ENCODE assay signal across 8 cellular contexts in genomic region chr6:7725849-7726415, GRCh38. TPM values are rescaled to one million over a fixed set of nuclear protein-coding genes. Genes with fewer than 3 reads are reported as not detected.
A peak's percentile ranks its signal among the peaks of the same experiment; 100 is the strongest.
DNase-seq lines count a peak whose midpoint lies in the region; ATAC-seq and TF ChIP-seq lines count a peak whose summit lies in the region.

BMP6 (plus strand) TSS chr6:7726099; CDS start chr6:7726956, 857 bp downstream.

- H3K36me3 Mint-ChIP-seq in CD14-positive monocyte, result peaks cover 0 to 9% of the 10 kb centered on the region in 2 donors

- TF ChIP-seq POLR2A in erythroblast (IDR thresholded peaks at IDR 0.05; ENCODE audit: low read length), result no peak

- DNase-seq in CD14-positive monocyte (ENCODE audit: low spot score) (peak; percentile 65), NCI-H524 treated with DMSO at 0.1 percent for 48 hours (lab: John Stamatoyannopoulos, UW) (peak; percentile 71), erythroblast (lab: John Stamatoyannopoulos, UW) (peak; percentile 80 to 86), midbrain (lab: John Stamatoyannopoulos, UW) (peak; percentile 80)
- DNase-seq in activated CD8-positive, alpha-beta memory T cell treated with anti-CD3 and anti-CD28 coated beads for 24 hours, result peak; percentile 76
- peak; percentile 71 for DNase-seq in stimulated activated CD8-positive, alpha-beta memory T cell treated with anti-CD3 and anti-CD28 coated beads, Interleukin-4, amount 100 ng/mL, for 48 hours

- H3K4me1 Mint-ChIP-seq in CD14-positive monocyte, result peaks cover 30% of the 10 kb centered on the region

- peak within 1 kb of the TSS; percentile 87 to 96 for H3K4me3 Mint-ChIP-seq in CD14-positive monocyte

- peaks cover 0 to 18% (median 10%) of the 10 kb centered on the region in 7 donors for H3K9me3 Mint-ChIP-seq in CD14-positive monocyte

- H3K27me3 Mint-ChIP-seq in CD14-positive monocyte (ENCODE audit: low read depth in 3 of 3), result peaks cover 65 to 77% (median 69%) of the 10 kb centered on the region in 3 donors

- H3K27ac Mint-ChIP-seq in CD14-positive monocyte, result peak within 1 kb of the TSS in 3 of 7 donors; percentile 35 to 66 (median 37)

- TF ChIP-seq CTCF in CD14-positive monocyte (IDR thresholded peaks at IDR 0.05), result no peak

- intact Hi-C loops in CD14-positive monocyte (cut with micrococcal nuclease), result loop anchor here in 1 of 2 donors (5.0 kb wide), 1 partner anchor 181 kb away; no protein-coding TSS in a partner anchor

- ATAC-seq in GM19328 (IDR thresholded peaks at IDR 0.05; ENCODE audit: unreplicated experiment) (peak; percentile 61), HG03432 (IDR thresholded peaks at IDR 0.05; ENCODE audit: unreplicated experiment) (peak; percentile 80)

RNA-seq across cellular contexts. Expression of gene BMP6, which starts in this region (rescaled TPM):
- polyA plus RNA-seq in CD14-positive monocyte, result not detected

Comparison
In these comparisons a context has a peak if more than half of its experiments do, and no peak if none do; other contexts are left out.
1. Peak in every context shown above with its lines: DNase-seq and ATAC-seq.
2. Peak in DNase-seq in CD14-positive monocyte; RNA of the gene not detected or under 1 TPM.